14 cellular contexts compared by ENCODE assay signal in the genomic region with DNA sequence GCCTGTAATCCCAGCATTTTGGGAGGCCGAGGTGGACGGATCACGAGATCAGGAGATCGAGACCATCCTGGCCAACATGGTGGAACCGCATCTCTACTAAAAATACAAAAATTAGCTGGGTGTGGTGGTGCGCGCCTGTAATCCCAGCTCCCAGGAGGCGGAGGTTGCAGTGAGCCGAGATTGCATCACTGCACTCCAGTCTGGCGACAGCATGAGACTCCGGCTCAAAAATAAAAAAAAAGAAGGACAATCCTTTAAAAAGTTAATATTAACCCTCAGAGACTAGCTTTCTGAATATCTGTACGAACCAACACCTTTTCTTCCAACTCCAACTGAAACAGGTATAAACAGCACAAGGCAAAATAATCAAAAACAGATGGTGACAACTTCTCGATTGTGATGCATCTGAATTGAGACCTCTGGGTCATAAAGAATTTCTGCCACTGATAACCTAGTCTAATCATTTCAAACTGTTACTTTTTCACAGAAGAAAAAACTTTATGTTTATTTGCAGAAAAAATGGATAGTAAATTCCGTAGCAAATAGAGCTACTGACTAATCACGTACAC. TPM values are rescaled to one million over a fixed set of nuclear protein-coding genes. Genes with fewer than 3 reads are reported as not detected.
A peak's percentile ranks its signal among the peaks of the same experiment; 100 is the strongest.
DNase-seq lines count a peak whose midpoint lies in the region; TF ChIP-seq lines count a peak whose summit lies in the region.
"Had no signal": no experiment of that assay in that cellular context is flagged by ENCODE, and none has a peak within 500 bp of the region (broad histone marks: within the 10 kb centered on the region; RNA-seq: fewer than 3 reads in every experiment).

No MANE protein-coding gene starts in this region.

- CTCF ChIA-PET in RWPE1 (lab: Yijun Ruan, JAX): no interaction called here

- no peaks in the 10 kb centered on the region for H3K27me3 ChIP-seq in osteoblast (ENCODE audit: insufficient read depth, low read length)

- H3K9me3 ChIP-seq in osteoblast (ENCODE audit: low read depth, low read length): no peaks in the 10 kb centered on the region
- H3K9me3 ChIP-seq: HAP-1 had no signal

- peak overlapping the region; percentile 33 for H3K27ac ChIP-seq in 22Rv1
- peak overlapping the region; percentile 17; the same call in 1 of the 2 replicates for H3K27ac ChIP-seq in RWPE1
- peak overlapping the region; percentile 65 for H3K27ac ChIP-seq in osteoblast (ENCODE audit: low read depth, low read length)

- H3K4me2 ChIP-seq in osteoblast (ENCODE audit: insufficient read depth, low read length): no peak overlapping the region

- in situ Hi-C loops in G401 (cut with HindIII; ENCODE audit: low sequenced_read_pairs): no loop called here

- DNase-seq in RWPE1 (ENCODE audit: low spot score): no peak
- DNase-seq in fibroblast of the aortic adventitia (ENCODE audit: low read depth): peak; percentile 76
- DNase-seq in osteoblast (ENCODE audit: insufficient read length, low spot score, missing footprints): no peak
- DNase-seq in GM03348 (ENCODE audit: low spot score): no peak
- no peak for DNase-seq in RKO (ENCODE audit: low spot score)
- no peak for DNase-seq in G401 (ENCODE audit: low spot score)
- DNase-seq in NCI-H2107 treated with DMSO at 0.1 percent for 48 hours (lab: John Stamatoyannopoulos, UW; ENCODE audit: unreplicated experiment): no peak
- DNase-seq: activated T-cell treated with anti-CD3 and anti-CD28 coated beads for 4 hours, DND-41, naive B cell, NCI-H82, SHP77 had no signal

- H2AFZ ChIP-seq in osteoblast (ENCODE audit: low read length): no peak overlapping the region

- H3K4me1 ChIP-seq in osteoblast (ENCODE audit: insufficient read depth, low read length): peaks cover 12% of the 10 kb centered on the region
- H3K4me1 ChIP-seq: HAP-1 had no signal

- H3K36me3 ChIP-seq in osteoblast (ENCODE audit: insufficient read depth, low read length): no peaks in the 10 kb centered on the region
- H3K36me3 ChIP-seq: HAP-1 had no signal

- peaks cover 88% of the 10 kb centered on the region for H3K79me2 ChIP-seq in osteoblast (ENCODE audit: insufficient read depth, low read length)

- H3K4me3 ChIP-seq in fibroblast of the aortic adventitia (ENCODE audit: low read depth, low read length): peak overlapping the region; percentile 13
- H3K4me3 ChIP-seq in osteoblast (ENCODE audit: insufficient read depth, low read length): no peak overlapping the region
- H3K4me3 ChIP-seq: HAP-1 had no signal

- H4K20me1 ChIP-seq in osteoblast (ENCODE audit: insufficient read depth, low read length): peaks cover 10% of the 10 kb centered on the region

- no peak for TF ChIP-seq CTCF in 22Rv1 (IDR thresholded peaks at IDR 0.05)
- no peak for TF ChIP-seq CTCF in RWPE1 (conservative IDR thresholded peaks at IDR 0.05; ENCODE audit: low read depth)
- no peak for TF ChIP-seq CTCF in fibroblast of the aortic adventitia (IDR thresholded peaks at IDR 0.05; ENCODE audit: insufficient read depth, low read length)
- TF ChIP-seq CTCF in osteoblast (IDR thresholded peaks at IDR 0.05; ENCODE audit: extremely low read depth, low read depth, low read length): no peak

- POLR2A ChIA-PET in RWPE1 (lab: Yijun Ruan, JAX; ENCODE audit: low non-redundant PET): no interaction called here

RNA-seq across cellular contexts. Expression of a gene that starts 27.8 kb away (rescaled TPM):
- total RNA-seq in fibroblast of the aortic adventitia (ENCODE audit: low replicate concordance) (80.3 and 121 TPM in 2 replicates), osteoblast (90.8 and 103 TPM in 2 replicates)
- total RNA-seq in G401 (2014; rRNA removed; shearing (Covaris generic)): 19.7 and 21.6 TPM in 2 replicates
